8 cellular contexts compared by ENCODE assay signal in the genomic region with DNA sequence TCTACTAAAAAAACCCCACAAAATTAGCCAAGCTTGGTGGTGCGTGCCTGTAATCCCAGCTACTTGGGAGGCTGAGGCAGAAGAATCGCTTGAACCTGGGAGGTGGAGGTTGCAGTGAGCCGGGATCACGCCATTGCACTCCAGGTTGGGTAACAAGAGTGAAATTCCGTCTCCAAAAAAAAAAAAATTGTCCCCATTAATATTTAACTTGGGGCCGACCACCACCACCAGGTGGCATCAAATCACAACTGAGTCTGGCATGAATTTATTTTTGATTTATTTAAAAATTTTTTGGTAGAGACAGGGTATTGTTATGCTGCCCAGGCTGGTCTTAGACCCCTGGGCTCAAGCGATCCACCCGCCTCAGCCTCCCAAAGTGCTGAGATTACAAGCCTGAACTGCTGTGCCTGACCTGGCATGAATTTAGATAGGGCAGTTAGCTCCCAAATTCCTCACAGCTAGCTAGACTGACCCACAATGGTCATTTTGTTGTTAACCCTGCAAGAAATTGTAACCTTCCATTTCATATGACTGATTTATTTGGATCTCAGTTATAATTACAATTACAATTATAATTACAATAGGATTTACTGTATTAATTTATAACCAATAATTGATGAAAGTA.
A peak's percentile ranks its signal among the peaks of the same experiment; 100 is the strongest.
DNase-seq lines count a peak whose midpoint lies in the region; ATAC-seq and TF ChIP-seq lines count a peak whose summit lies in the region.

No MANE protein-coding gene starts in this region.

- DNase-seq in AG04449 (ENCODE audit: low read depth, low spot score) = no peak
- DNase-seq in GM10266 (ENCODE audit: extremely low spot score) = no peak
- peak; percentile 48 for DNase-seq in RPMI8226
- peak; percentile 10 to 42 for DNase-seq in erythroblast (lab: John Stamatoyannopoulos, UW)
- DNase-seq in stimulated activated CD4-positive, alpha-beta T cell treated with anti-CD3 and anti-CD28 coated beads, Interleukin-2, amount 100 ng/mL, for 24 hours = peak; percentile 23 to 30
- DNase-seq in epidermal melanocyte (ENCODE audit: insufficient read length, low spot score) = no peak

- ATAC-seq in GM19452 (IDR thresholded peaks at IDR 0.05; ENCODE audit: unreplicated experiment) (no peak), HG03159 (IDR thresholded peaks at IDR 0.05; ENCODE audit: unreplicated experiment) (no peak)

- CTCF ChIA-PET in AG04449 (lab: Yijun Ruan, JAX) = interaction anchor here (0.6 to 2.0 kb wide), 6 partner anchors 9 to 716 kb away, joined by 3 to 7 read pairs (median 4); a partner anchor contains a TSS

- H3K4me3 ChIP-seq in AG04449 (ENCODE audit: low read depth, low read length) = no peak overlapping the region

- POLR2A ChIA-PET in AG04449 (lab: Yijun Ruan, JAX) = no interaction called here

- no peak for TF ChIP-seq POLR2A in erythroblast (IDR thresholded peaks at IDR 0.05; ENCODE audit: low read length)

- TF ChIP-seq CTCF in AG04449 (IDR thresholded peaks at IDR 0.05; ENCODE audit: insufficient read depth, low read length, missing control alignments) (peak; percentile 7), GM10266 (IDR thresholded peaks at IDR 0.05; ENCODE audit: control insufficient read depth, insufficient read depth, low read depth, missing control alignments) (peak; percentile 38)

Comparison
In these comparisons a context has a peak if more than half of its experiments do, and no peak if none do; other contexts are left out.
1. DNase-seq: peak in RPMI8226 (single experiment), erythroblast (2 of 2) and stimulated activated CD4-positive, alpha-beta T cell treated with anti-CD3 and anti-CD28 coated beads, Interleukin-2, amount 100 ng/mL, for 24 hours (2 of 2); none in AG04449 (single experiment), GM10266 (single experiment) and epidermal melanocyte (single experiment).